In genomic region chr21:37039434-37040075, GRCh38 we compare ENCODE assay signal across 18 cellular contexts. TPM values are rescaled to one million over a fixed set of nuclear protein-coding genes. Genes with fewer than 3 reads are reported as not detected.
DNase-seq lines count a peak whose midpoint lies in the region; ATAC-seq, FAIRE-seq and TF ChIP-seq lines count a peak whose summit lies in the region.
"Had no signal": no experiment of that assay in that cellular context is flagged by ENCODE, and none has a peak within 500 bp of the region (broad histone marks: within the 10 kb centered on the region; RNA-seq: fewer than 3 reads in every experiment).

No MANE protein-coding gene starts in this region.

- H3K4me2 ChIP-seq in K562 (ENCODE audit: insufficient read depth, low read length) = no peak overlapping the region
- H3K4me2 ChIP-seq in neural progenitor cell = peak overlapping the region; percentile 42
- H3K4me2 ChIP-seq: BLaER1 treated with 17β-estradiol and CSF1 and Interleukin-3, amounts not matched to agents 10 nM and 100 nM had no signal

- POLR2A ChIA-PET in K562 (lab: Yijun Ruan, JAX) = interaction anchor here (0.9 to 1.4 kb wide), 2 partner anchors 13 to 32 kb away, joined by 3 read pairs; no protein-coding TSS in a partner anchor
- POLR2A ChIA-PET in GM10248 (lab: Yijun Ruan, JAX) = no interaction called here
- POLR2A ChIA-PET in HEK293T (lab: Yijun Ruan, JAX) = no interaction called here

- H3K27ac ChIP-seq in K562 (ENCODE audit: extremely low read depth, low read depth, low read length) (no peak overlapping the region), neural progenitor cell (no peak overlapping the region)
- H3K27ac ChIP-seq: BLaER1 treated with 17β-estradiol and CSF1 and Interleukin-3, amounts not matched to agents 10 nM and 100 nM had no signal

- TF ChIP-seq CTCF in K562 (IDR thresholded peaks at IDR 0.05 in 2 of 3, conservative IDR thresholded peaks at IDR 0.05 in 1 of 3; ENCODE audit: insufficient read depth in 2 of 3, low read depth in 1 of 3, low read length in 3 of 3) = no peak
- no peak for TF ChIP-seq CTCF in neural progenitor cell (IDR thresholded peaks at IDR 0.05)
- no peak for TF ChIP-seq CTCF in GM10248 (IDR thresholded peaks at IDR 0.05; ENCODE audit: control extremely low read depth, extremely low read depth, low read depth, missing control alignments)

- no TSS peak for BruUV-seq in K562 (replicated peaks; lab: Mats Ljungman, UMichigan)

- 33% methylated on average over 8 of the region's 8 CpGs for WGBS in K562 (ENCODE audit: insufficient coverage, low coverage, missing lambda C conversion rate)

- H3K27ac Mint-ChIP-seq in neural progenitor cell = no peak overlapping the region
- H3K27ac Mint-ChIP-seq: CD4-positive, CD25-positive, alpha-beta regulatory T cell had no signal

- H3K9ac ChIP-seq in K562 (ENCODE audit: insufficient read depth in 1 of 2, low read depth in 2 of 2, low read length in 2 of 2) = no peak overlapping the region
- no peak overlapping the region for H3K9ac ChIP-seq in neural progenitor cell
- H3K9ac ChIP-seq: BLaER1 treated with 17β-estradiol and CSF1 and Interleukin-3, amounts not matched to agents 10 nM and 100 nM had no signal

- no peaks in the 10 kb centered on the region for H3K79me2 ChIP-seq in K562 (ENCODE audit: control insufficient read depth, insufficient read depth, low read length)
- no peaks in the 10 kb centered on the region for H3K79me2 ChIP-seq in neural progenitor cell (ENCODE audit: low read depth)

- H4K20me1 ChIP-seq in K562 (replicated peaks; ENCODE audit: control insufficient read depth, insufficient read depth, low read length) (no peaks in the 10 kb centered on the region), neural progenitor cell (ENCODE audit: low read depth) (no peaks in the 10 kb centered on the region)

- peaks cover 8% of the 10 kb centered on the region for H3K4me1 Mint-ChIP-seq in neural progenitor cell
- H3K4me1 Mint-ChIP-seq: CD4-positive, CD25-positive, alpha-beta regulatory T cell had no signal

- H3F3A ChIP-seq in neural progenitor cell (ENCODE audit: low read depth) = peaks cover 11% of the 10 kb centered on the region

- H3K4me3 ChIP-seq in HAP-1 (no peak overlapping the region), K562 (no peak overlapping the region), neural progenitor cell (no peak overlapping the region)
- H3K4me3 ChIP-seq: BLaER1 treated with 17β-estradiol and CSF1 and Interleukin-3, amounts not matched to agents 10 nM and 100 nM had no signal

- in situ Hi-C loops in HAP-1 (cut with MboI; ENCODE audit: low sequenced_read_pairs) = no loop called here
- in situ Hi-C loops in K562 (cut with MboI) = no loop called here

- no peak for TF ChIP-seq EP300 in K562 (IDR thresholded peaks at IDR 0.05; ENCODE audit: low read length)

- no peak overlapping the region; the same call in 1 of the 2 replicates for H2AFZ ChIP-seq in K562 (ENCODE audit: low read depth, low read length)
- peak overlapping the region; percentile 31 for H2AFZ ChIP-seq in neural progenitor cell (replicated peaks)

- H3K36me3 ChIP-seq in HAP-1 (replicated peaks) (no peaks in the 10 kb centered on the region), K562 (ENCODE audit: control insufficient read depth, insufficient read depth, low read length) (no peaks in the 10 kb centered on the region), neural progenitor cell (no peaks in the 10 kb centered on the region)
- H3K36me3 ChIP-seq: BLaER1 treated with 17β-estradiol and CSF1 and Interleukin-3, amounts not matched to agents 10 nM and 100 nM had no signal

- H3K27me3 ChIP-seq in HAP-1 (ENCODE audit: low read depth) (no peaks in the 10 kb centered on the region), K562 (ENCODE audit: control insufficient read depth in 2 of 2, insufficient read depth in 2 of 2, low read length in 2 of 2) (no peaks in the 10 kb centered on the region), neural progenitor cell (peaks cover 64% of the 10 kb centered on the region)
- H3K27me3 ChIP-seq: BLaER1 treated with 17β-estradiol and CSF1 and Interleukin-3, amounts not matched to agents 10 nM and 100 nM had no signal

- no peak for ATAC-seq in K562
- ATAC-seq: HCT116 had no signal

- no peak for TF ChIP-seq POLR2A in K562 (conservative IDR thresholded peaks at IDR 0.05)

- DNase-seq in ELF-1 (ENCODE audit: low read depth, low spot score) (peak; percentile 8), HAP-1 (ENCODE audit: low spot score in 2 of 2) (peak; percentile 23 to 56), K562 (ENCODE audit: extremely low read depth in 1 of 4, low spot score in 3 of 4) (no peak), neural progenitor cell (ENCODE audit: low spot score) (no peak), DMS114 treated with DMSO at 0.1 percent for 48 hours (lab: John Stamatoyannopoulos, UW; ENCODE audit: unreplicated experiment) (no peak), GM10248 (ENCODE audit: extremely low spot score) (no peak), HEK293T (ENCODE audit: extremely low spot score) (no peak)
- DNase-seq: ACHN; Calu3; CD4-positive, CD25-positive, alpha-beta regulatory T cell; DMS 273 treated with DMSO at 0.1 percent for 48 hours; DMS79; GOT3 had no signal

- FAIRE-seq in K562 (lab: Jason Lieb, UNC) = no peak
- FAIRE-seq: G401.6, GM12892 had no signal

- no peaks in the 10 kb centered on the region for H3K9me3 Mint-ChIP-seq in neural progenitor cell

- CTCF ChIA-PET in K562 (lab: Yijun Ruan, JAX; ENCODE audit: low intra/inter-chr PET ratio) (no interaction called here), GM10248 (lab: Yijun Ruan, JAX) (no interaction called here), HEK293T (lab: Yijun Ruan, JAX) (interaction anchor here (0.7 kb wide), 1 partner anchor 409 kb away, joined by 3 read pairs; no protein-coding TSS in a partner anchor)

- H3K9me1 ChIP-seq in K562 (ENCODE audit: control insufficient read depth, insufficient read depth, low read length) = no peaks in the 10 kb centered on the region

- intact Hi-C loops in K562 (cut with micrococcal nuclease) = no loop called here

- H3K9me3 ChIP-seq in HAP-1 = no peaks in the 10 kb centered on the region
- H3K9me3 ChIP-seq in K562 (replicated peaks; ENCODE audit: control insufficient read depth, insufficient read depth, low read depth, low read length) = no peaks in the 10 kb centered on the region
- H3K9me3 ChIP-seq in neural progenitor cell (ENCODE audit: low read depth) = no peaks in the 10 kb centered on the region
- H3K9me3 ChIP-seq: BLaER1 treated with 17β-estradiol and CSF1 and Interleukin-3, amounts not matched to agents 10 nM and 100 nM had no signal

- no peaks in the 10 kb centered on the region for H3K36me3 Mint-ChIP-seq in neural progenitor cell
- H3K36me3 Mint-ChIP-seq: CD4-positive, CD25-positive, alpha-beta regulatory T cell had no signal

- peaks cover 12% of the 10 kb centered on the region for H3K4me1 ChIP-seq in HAP-1
- H3K4me1 ChIP-seq in K562 (replicated peaks in 1 of 2; ENCODE audit: control insufficient read depth in 2 of 2, insufficient read depth in 2 of 2, low read length in 2 of 2) = 0 out of 5 replicates have a peak, but pooled peaks cover 0 to 5% of the 10 kb centered on the region in 2 experiments
- H3K4me1 ChIP-seq in neural progenitor cell = peaks cover 14% of the 10 kb centered on the region

- no peak overlapping the region for H3K4me3 Mint-ChIP-seq in neural progenitor cell
- H3K4me3 Mint-ChIP-seq: CD4-positive, CD25-positive, alpha-beta regulatory T cell had no signal

- H3K27me3 Mint-ChIP-seq in neural progenitor cell (ENCODE audit: insufficient read depth, low read depth) = peaks cover 6% of the 10 kb centered on the region

- no peak for TF ChIP-seq RAD21 in K562 (CRISPR knock-in tag; conservative IDR thresholded peaks at IDR 0.05 in 1 of 2, IDR thresholded peaks at IDR 0.05 in 1 of 2)

RNA-seq across cellular contexts. Expression of gene RIPPLY3, which starts 33.1 kb away (rescaled TPM):
- total RNA-seq in K562 (2011; cell fraction: chromatin; rRNA removed; ENCODE audit: low replicate concordance) = not detected in 2 replicates
- total RNA-seq in K562 (2011; cell fraction: nucleolus; rRNA removed) = not detected in 2 replicates
- not detected in 2 replicates for total RNA-seq in K562 (2011; cell fraction: nucleoplasm; rRNA removed)
- total RNA-seq in K562 (2014; rRNA removed) = not detected in 2 replicates
- not detected in 2 replicates for total RNA-seq in K562 (2014; rRNA removed; fragmentation: Illumina TruSeq; extraction: Trizol)
- not detected in 2 replicates for total RNA-seq in K562 (2015; rRNA removed; fragmentation: Illumina TruSeq; extraction: Trizol)
- total RNA-seq in K562 (2021) = not detected in 2 replicates
- not detected in 2 replicates for polyA plus RNA-seq in K562 (2011; rRNA removed)
- polyA plus RNA-seq in K562 (2011; cell fraction: cytosol; rRNA removed) = not detected in 2 replicates
- not detected in 2 replicates for polyA plus RNA-seq in K562 (2011; cell fraction: nucleus; rRNA removed)
- polyA plus RNA-seq in K562 (2012) = not detected in 2 replicates
- polyA plus RNA-seq in K562 (2014; fragmentation: Illumina TruSeq; extraction: Trizol) = not detected in 2 replicates
- polyA plus RNA-seq in K562 (2014; fragmentation: Nextera tagmentation; extraction: Ambion mirVana) = not detected
- not detected in 2 replicates for polyA plus RNA-seq in K562 (2014; rRNA removed)
- not detected in 2 replicates for polyA minus RNA-seq in K562 (2011; rRNA and poly(A)+ RNA removed)
- polyA minus RNA-seq in K562 (2011; cell fraction: cytosol; rRNA and poly(A)+ RNA removed) = not detected in 2 replicates
- polyA minus RNA-seq in K562 (2011; cell fraction: nucleus; rRNA and poly(A)+ RNA removed) = not detected in 2 replicates
- total RNA-seq in neural progenitor cell (ENCODE audit: low replicate concordance) = 2.8 and 4.3 TPM in 2 replicates
- total RNA-seq: CD4-positive, CD25-positive, alpha-beta regulatory T cell; HT1080 had no signal
- polyA plus RNA-seq: CD4-positive, CD25-positive, alpha-beta regulatory T cell had no signal

RNA-seq across cellular contexts. Expression of gene PIGP, which starts 33.3 kb away (rescaled TPM):
- total RNA-seq in K562 (2011; cell fraction: chromatin; rRNA removed; ENCODE audit: low replicate concordance) = 14.7 and 23.3 TPM in 2 replicates
- total RNA-seq in K562 (2011; cell fraction: nucleolus; rRNA removed) = 11.3 and 13.5 TPM in 2 replicates
- total RNA-seq in K562 (2011; cell fraction: nucleoplasm; rRNA removed) = 22.6 and 23.7 TPM in 2 replicates
- total RNA-seq in K562 (2014; rRNA removed) (18.3 and 23.3 TPM in 2 replicates), K562 (2014; rRNA removed; fragmentation: Illumina TruSeq; extraction: Trizol) (33.9 and 41.4 TPM in 2 replicates), K562 (2015; rRNA removed; fragmentation: Illumina TruSeq; extraction: Trizol) (28.6 and 35.6 TPM in 2 replicates), K562 (2021) (26.3 and 33.2 TPM in 2 replicates), neural progenitor cell (ENCODE audit: low replicate concordance) (10.1 and 25.8 TPM in 2 replicates)
- polyA plus RNA-seq in K562 (2011; rRNA removed) (61.5 and 72.1 TPM in 2 replicates), K562 (2014; fragmentation: Illumina TruSeq; extraction: Trizol) (40.8 and 50.0 TPM in 2 replicates), K562 (2014; fragmentation: Nextera tagmentation; extraction: Ambion mirVana) (100 to 1,000 TPM; 108 to 122 TPM), K562 (2014; rRNA removed) (25.7 and 36.0 TPM in 2 replicates)
- 19.3 and 44.8 TPM in 2 replicates for polyA plus RNA-seq in K562 (2011; cell fraction: cytosol; rRNA removed)
- polyA plus RNA-seq in K562 (2011; cell fraction: nucleus; rRNA removed) = 16.6 and 25.9 TPM in 2 replicates
- polyA plus RNA-seq in K562 (2012) = 35.4 and 65.1 TPM in 2 replicates
- polyA minus RNA-seq in K562 (2011; rRNA and poly(A)+ RNA removed) = 20.4 and 27.9 TPM in 2 replicates
- 6.1 and 13.9 TPM in 2 replicates for polyA minus RNA-seq in K562 (2011; cell fraction: cytosol; rRNA and poly(A)+ RNA removed)
- polyA minus RNA-seq in K562 (2011; cell fraction: nucleus; rRNA and poly(A)+ RNA removed) = 9.2 and 12.9 TPM in 2 replicates

RNA-seq across cellular contexts. Expression of gene TTC3, which starts 33.5 kb away (rescaled TPM):
- total RNA-seq in K562 (2011; cell fraction: chromatin; rRNA removed; ENCODE audit: low replicate concordance) = 68.3 and 340 TPM in 2 replicates
- total RNA-seq in K562 (2011; cell fraction: nucleolus; rRNA removed) = 36.7 and 62.0 TPM in 2 replicates
- total RNA-seq in K562 (2011; cell fraction: nucleoplasm; rRNA removed) = 111 and 148 TPM in 2 replicates
- total RNA-seq in K562 (2014; rRNA removed) (92.0 and 120 TPM in 2 replicates), K562 (2014; rRNA removed; fragmentation: Illumina TruSeq; extraction: Trizol) (76.9 and 79.7 TPM in 2 replicates), K562 (2015; rRNA removed; fragmentation: Illumina TruSeq; extraction: Trizol) (78.7 and 84.1 TPM in 2 replicates), K562 (2021) (70.2 and 72.3 TPM in 2 replicates), neural progenitor cell (ENCODE audit: low replicate concordance) (116 and 135 TPM in 2 replicates)
- polyA plus RNA-seq in K562 (2011; rRNA removed) (50.9 and 55.2 TPM in 2 replicates), K562 (2014; fragmentation: Illumina TruSeq; extraction: Trizol) (55.2 and 59.5 TPM in 2 replicates), K562 (2014; fragmentation: Nextera tagmentation; extraction: Ambion mirVana) (10 to 100 TPM; 17.5 to 20.2 TPM), K562 (2014; rRNA removed) (43.8 and 45.5 TPM in 2 replicates)
- 23.6 and 27.3 TPM in 2 replicates for polyA plus RNA-seq in K562 (2011; cell fraction: cytosol; rRNA removed)
- 76.0 and 95.6 TPM in 2 replicates for polyA plus RNA-seq in K562 (2011; cell fraction: nucleus; rRNA removed)
- 39.0 and 63.6 TPM in 2 replicates for polyA plus RNA-seq in K562 (2012)
- 113 and 162 TPM in 2 replicates for polyA minus RNA-seq in K562 (2011; rRNA and poly(A)+ RNA removed)
- polyA minus RNA-seq in K562 (2011; cell fraction: cytosol; rRNA and poly(A)+ RNA removed) = 61.4 and 64.4 TPM in 2 replicates
- polyA minus RNA-seq in K562 (2011; cell fraction: nucleus; rRNA and poly(A)+ RNA removed) = 81.3 and 164 TPM in 2 replicates

Comparison
In these comparisons a context has a peak if more than half of its experiments do, and no peak if none do; other contexts are left out.
1. DNase-seq: peak in ELF-1 (single experiment) and HAP-1 (2 of 2); none in K562 (0 of 4), neural progenitor cell (single experiment), DMS114 treated with DMSO at 0.1 percent for 48 hours (single experiment), GM10248 (single experiment) and HEK293T (single experiment).